ENCODE assay signal across 27 cellular contexts in genomic region chr17:31536451-31536850, GRCh38.
"Had no signal": no experiment of that assay in that cellular context is flagged by ENCODE, and none has a peak within 500 bp of the region (broad histone marks: within the 10 kb centered on the region; RNA-seq: fewer than 3 reads in every experiment).

No MANE protein-coding gene starts in this region.

- H3K4me3 ChIP-seq: breast epithelium, colonic mucosa, dorsolateral prefrontal cortex, hepatocyte, lower lobe of right lung, tibial artery had no signal

- H3K27ac Mint-ChIP-seq: activated naive CD8-positive, alpha-beta T cell treated with anti-CD3 and anti-CD28 coated beads for 36 hours had no signal

- FAIRE-seq: endothelial cell of umbilical vein, TTC549 had no signal

- H3K9me3 Mint-ChIP-seq: activated naive CD8-positive, alpha-beta T cell treated with anti-CD3 and anti-CD28 coated beads for 36 hours; central memory CD8-positive, alpha-beta T cell; effector memory CD8-positive, alpha-beta T cell; immature natural killer cell; neural crest cell had no signal

- H3K27me3 Mint-ChIP-seq: activated naive CD8-positive, alpha-beta T cell treated with anti-CD3 and anti-CD28 coated beads for 36 hours; central memory CD8-positive, alpha-beta T cell; effector memory CD8-positive, alpha-beta T cell; naive B cell; progenitor cell of endocrine pancreas had no signal

- H3K9me3 ChIP-seq: breast epithelium, colonic mucosa, lower lobe of right lung, tibial artery had no signal

- ATAC-seq: esophagus mucosa, left lobe of liver, lower lobe of right lung had no signal

- H3K4me1 ChIP-seq: colonic mucosa, lower lobe of right lung had no signal

- H3K4me3 Mint-ChIP-seq: activated naive CD8-positive, alpha-beta T cell treated with anti-CD3 and anti-CD28 coated beads for 36 hours; central memory CD8-positive, alpha-beta T cell; effector memory CD8-positive, alpha-beta T cell; immature natural killer cell; neural crest cell had no signal

- H2AFZ ChIP-seq: hepatocyte had no signal

- H3K4me2 ChIP-seq: hepatocyte had no signal

- H3K36me3 Mint-ChIP-seq: activated naive CD8-positive, alpha-beta T cell treated with anti-CD3 and anti-CD28 coated beads for 36 hours had no signal

- H3K27ac ChIP-seq: breast epithelium, colonic mucosa, dorsolateral prefrontal cortex, hepatocyte, lower lobe of right lung, tibial artery had no signal

- DNase-seq: activated CD4-positive, alpha-beta T cell treated with anti-CD3 and anti-CD28 coated beads, Interleukin-2, amount 50 U/mL, for 48 hours; activated naive CD4-positive, alpha-beta T cell treated with Interleukin-2 at 50 U/mL for 16 hours; activated naive CD8-positive, alpha-beta T cell treated with anti-CD3 and anti-CD28 coated beads for 36 hours; activated T-cell treated with anti-CD3 and anti-CD28 coated beads, Interleukin-2, amount 50 U/mL, for 48 hours; amniotic stem cell; colonic mucosa; dorsolateral prefrontal cortex; effector memory CD8-positive, alpha-beta T cell; foreskin melanocyte; glutamatergic neuron; immature natural killer cell; lower lobe of right lung; mesendoderm; retina; stimulated activated CD4-positive, alpha-beta T cell treated with anti-CD3 and anti-CD28 coated beads, Interleukin-4, amount 100 ng/mL, for 24 hours; stimulated activated naive CD8-positive, alpha-beta T cell treated with anti-CD3 and anti-CD28 coated beads, Interleukin-15, Interleukin-2, amounts not matched to agents 100 U/mL and 50 U/mL, for 24 hours; tibial artery had no signal

- H3K36me3 ChIP-seq: breast epithelium had no signal

- H3K79me2 ChIP-seq: hepatocyte had no signal

- H3K27me3 ChIP-seq: breast epithelium, colonic mucosa, dorsolateral prefrontal cortex, hepatocyte, tibial artery had no signal
